10 cellular contexts compared by ENCODE assay signal in genomic region chr5:172559004-172559932, GRCh38.
A peak's percentile ranks its signal among the peaks of the same experiment; 100 is the strongest.
DNase-seq lines count a peak whose midpoint lies in the region; ATAC-seq and TF ChIP-seq lines count a peak whose summit lies in the region.
"Had no signal": no experiment of that assay in that cellular context is flagged by ENCODE, and none has a peak within 500 bp of the region (broad histone marks: within the 10 kb centered on the region; RNA-seq: fewer than 3 reads in every experiment).

No MANE protein-coding gene starts in this region.

- H3K27ac ChIP-seq in SJCRH30 (peak overlapping the region; percentile 77), rectal smooth muscle tissue (ENCODE audit: low read depth, low read length) (peak overlapping the region; percentile 90)

- TF ChIP-seq CTCF in fibroblast of villous mesenchyme (IDR thresholded peaks at IDR 0.05; ENCODE audit: insufficient read depth, low read depth, low read length), result no peak

- no peaks in the 10 kb centered on the region for H3K9me3 Mint-ChIP-seq in activated T-cell treated with anti-CD3 and anti-CD28 coated beads, Interleukin-2, amount 50 U/mL, for 24 hours
- H3K9me3 Mint-ChIP-seq: H9 had no signal

- H3K27me3 ChIP-seq in SJCRH30, result no peaks in the 10 kb centered on the region
- H3K27me3 ChIP-seq in rectal smooth muscle tissue (ENCODE audit: control insufficient read depth, insufficient read depth, low read length), result no peaks in the 10 kb centered on the region

- H3K4me1 Mint-ChIP-seq in activated T-cell treated with anti-CD3 and anti-CD28 coated beads, Interleukin-2, amount 50 U/mL, for 24 hours (ENCODE audit: low read depth), result no peaks in the 10 kb centered on the region

- H3K4me1 ChIP-seq in SJCRH30 (peaks cover 42% of the 10 kb centered on the region), rectal smooth muscle tissue (ENCODE audit: control insufficient read depth, insufficient read depth, low read length) (peaks cover 57% of the 10 kb centered on the region)

- no peak overlapping the region for H3K4me3 Mint-ChIP-seq in activated T-cell treated with anti-CD3 and anti-CD28 coated beads, Interleukin-2, amount 50 U/mL, for 24 hours
- H3K4me3 Mint-ChIP-seq: H9 had no signal

- H3K9ac ChIP-seq in rectal smooth muscle tissue (ENCODE audit: low read length), result no peak overlapping the region

- no peaks in the 10 kb centered on the region for H3K36me3 Mint-ChIP-seq in activated T-cell treated with anti-CD3 and anti-CD28 coated beads, Interleukin-2, amount 50 U/mL, for 24 hours (ENCODE audit: low read depth)

- no peak for ATAC-seq in HG02885 (IDR thresholded peaks at IDR 0.05; ENCODE audit: poor library complexity, unreplicated experiment)
- no peak for ATAC-seq in GM18520 (IDR thresholded peaks at IDR 0.05; ENCODE audit: unreplicated experiment)

- no peak overlapping the region for H3K27ac Mint-ChIP-seq in activated T-cell treated with anti-CD3 and anti-CD28 coated beads, Interleukin-2, amount 50 U/mL, for 24 hours

- H3K4me3 ChIP-seq in SJCRH30 (peak overlapping the region; percentile 64), fibroblast of villous mesenchyme (ENCODE audit: low read depth, low read length) (peak overlapping the region; percentile 29), rectal smooth muscle tissue (ENCODE audit: low read length) (peak overlapping the region; percentile 4)

- H3K36me3 ChIP-seq in SJCRH30 (no peaks in the 10 kb centered on the region), rectal smooth muscle tissue (ENCODE audit: control insufficient read depth, insufficient read depth, low read length) (no peaks in the 10 kb centered on the region)

- peaks cover 16% of the 10 kb centered on the region for H3K27me3 Mint-ChIP-seq in activated T-cell treated with anti-CD3 and anti-CD28 coated beads, Interleukin-2, amount 50 U/mL, for 24 hours

- H3K9me3 ChIP-seq in SJCRH30 (replicated peaks), result no peaks in the 10 kb centered on the region

- DNase-seq in DMS79 (lab: John Stamatoyannopoulos, UW) (peak; percentile 4), SJCRH30 (peak; percentile 63 to 72), fibroblast of villous mesenchyme (ENCODE audit: low read depth) (peak; percentile 78)
- no peak for DNase-seq in activated T-cell treated with anti-CD3 and anti-CD28 coated beads, Interleukin-2, amount 50 U/mL, for 24 hours
- no peak for DNase-seq in activated CD8-positive, alpha-beta memory T cell treated with anti-CD3 and anti-CD28 coated beads, Interleukin-2, amount 50 U/mL, for 48 hours
- DNase-seq: DMS153, H9 had no signal

Comparison
In these comparisons a context has a peak if more than half of its experiments do, and no peak if none do; other contexts are left out.
1. DNase-seq: peak in DMS79 (single experiment), SJCRH30 (2 of 2) and fibroblast of villous mesenchyme (single experiment); none in activated T-cell treated with anti-CD3 and anti-CD28 coated beads, Interleukin-2, amount 50 U/mL, for 24 hours (single experiment) and activated CD8-positive, alpha-beta memory T cell treated with anti-CD3 and anti-CD28 coated beads, Interleukin-2, amount 50 U/mL, for 48 hours (single experiment).
2. H3K4me3 ChIP-seq: peak in every context shown above with its lines; median percentile 64 in SJCRH30; 29 in fibroblast of villous mesenchyme; 4 in rectal smooth muscle tissue.